ENCODE assay signal across 19 cellular contexts in the genomic region with DNA sequence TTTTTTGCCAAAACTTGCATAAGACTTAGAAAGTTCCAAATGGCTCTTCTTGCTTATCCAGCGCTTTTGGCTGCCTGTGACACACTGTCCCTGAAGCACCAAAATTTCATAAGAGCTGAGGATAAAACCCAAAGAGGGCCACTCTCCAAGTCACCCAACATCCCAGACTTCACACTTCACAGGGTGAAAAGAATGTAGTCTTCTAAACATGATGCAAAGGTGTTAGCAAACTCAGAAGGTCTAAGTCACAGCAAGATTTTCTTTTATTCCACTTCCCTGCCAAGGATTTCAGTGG. TPM values are rescaled to one million over a fixed set of nuclear protein-coding genes. Genes with fewer than 3 reads are reported as not detected.
DNase-seq lines count a peak whose midpoint lies in the region; ATAC-seq and TF ChIP-seq lines count a peak whose summit lies in the region.
"Had no signal": no experiment of that assay in that cellular context is flagged by ENCODE, and none has a peak within 500 bp of the region (broad histone marks: within the 10 kb centered on the region; RNA-seq: fewer than 3 reads in every experiment).

No MANE protein-coding gene starts in this region.

- H3K9me3 ChIP-seq in left ventricle myocardium inferior (replicated peaks) (no peaks in the 10 kb centered on the region), psoas muscle (no peaks in the 10 kb centered on the region), aorta (ENCODE audit: control insufficient read depth, low read length) (no peaks in the 10 kb centered on the region), esophagus squamous epithelium (no peaks in the 10 kb centered on the region)

- H3K4me3 ChIP-seq in left ventricle myocardium inferior (no peak overlapping the region), psoas muscle (no peak overlapping the region), aorta (ENCODE audit: low read length in 2 of 2) (no peak overlapping the region), esophagus squamous epithelium (no peak overlapping the region)

- no peak for TF ChIP-seq POLR2A in esophagus squamous epithelium (IDR thresholded peaks at IDR 0.05)

- no peaks in the 10 kb centered on the region for H3K36me3 ChIP-seq in left ventricle myocardium inferior
- H3K36me3 ChIP-seq in psoas muscle (ENCODE audit: insufficient read depth in 1 of 2, low read depth in 1 of 2), result no peaks in the 10 kb centered on the region
- H3K36me3 ChIP-seq in aorta (ENCODE audit: control insufficient read depth in 1 of 2, insufficient read depth in 2 of 2, low read length in 1 of 2), result no peaks in the 10 kb centered on the region
- H3K36me3 ChIP-seq in esophagus squamous epithelium, result no peaks in the 10 kb centered on the region

- TF ChIP-seq CTCF in left ventricle myocardium inferior (IDR thresholded peaks at IDR 0.05; ENCODE audit: borderline replicate concordance) (no peak), psoas muscle (IDR thresholded peaks at IDR 0.05) (no peak), esophagus squamous epithelium (IDR thresholded peaks at IDR 0.05) (no peak)

- H3K4me1 ChIP-seq in left ventricle myocardium inferior, result peaks cover 67% of the 10 kb centered on the region
- peaks cover 43% of the 10 kb centered on the region for H3K4me1 ChIP-seq in psoas muscle
- no peaks in the 10 kb centered on the region for H3K4me1 ChIP-seq in aorta (ENCODE audit: control insufficient read depth in 1 of 2, insufficient read depth in 2 of 2, low read length in 2 of 2)
- H3K4me1 ChIP-seq in esophagus squamous epithelium, result peaks cover 12 to 37% (median 17%) of the 10 kb centered on the region in 3 donors

- DNase-seq in Right ventricle myocardium inferior (ENCODE audit: missing footprints) (no peak), cardiac septum (ENCODE audit: low spot score) (no peak), left ventricle myocardium inferior (no peak), psoas muscle (no peak), NCI-H2107 treated with DMSO at 0.1 percent for 48 hours (lab: John Stamatoyannopoulos, UW; ENCODE audit: unreplicated experiment) (no peak), aorta (no peak), esophagus squamous epithelium (lab: John Stamatoyannopoulos, UW) (no peak)
- DNase-seq: 8988T; Calu3; CD4-positive, alpha-beta memory T cell; DMS53; H9; NCI-H1092; NCI-H1436 treated with DMSO at 0.1 percent for 48 hours; NCI-H2081; NCI-H774 had no signal

- H3K27me3 ChIP-seq in left ventricle myocardium inferior (ENCODE audit: low read depth) (no peaks in the 10 kb centered on the region), psoas muscle (ENCODE audit: insufficient read depth in 3 of 3, low read length in 2 of 3) (no peaks in the 10 kb centered on the region), aorta (ENCODE audit: control insufficient read depth in 1 of 2, insufficient read depth in 2 of 2, low read length in 1 of 2) (no peaks in the 10 kb centered on the region), esophagus squamous epithelium (no peaks in the 10 kb centered on the region)

- WGBS in psoas muscle, 3 donors, result 71 to 88% (median 71%) methylated on average over 1 of the region's 1 CpG
- WGBS in aorta, 2 donors, result 94 to 96% methylated on average over 1 of the region's 1 CpG
- 79% methylated on average over 1 of the region's 1 CpG; no CpG with 5 or more reads in 1 of the 2 donors for WGBS in esophagus squamous epithelium, 2 donors

- intact Hi-C loops in Right ventricle myocardium inferior (cut with DNase I) (no loop called here), cardiac septum (cut with DNase I) (loop anchor here (5.0 kb wide), 1 partner anchor 43 kb away; a partner anchor contains a TSS), left ventricle myocardium inferior (cut with micrococcal nuclease) (no loop called here), psoas muscle (cut with DNase I) (no loop called here), aorta (cut with DNase I) (no loop called here), esophagus squamous epithelium (cut with DNase I) (no loop called here)

- ATAC-seq in Right ventricle myocardium inferior, result peak; percentile 72
- no peak for ATAC-seq in psoas muscle
- ATAC-seq in aorta (ENCODE audit: low FRiP score), result no peak
- no peak for ATAC-seq in HG03342 (IDR thresholded peaks at IDR 0.05; ENCODE audit: unreplicated experiment)

- H3K27ac ChIP-seq in left ventricle myocardium inferior (replicated peaks) (peak overlapping the region; percentile 87), psoas muscle (peak overlapping the region; percentile 46), aorta (ENCODE audit: low read depth in 1 of 2, low read length in 2 of 2) (no peak overlapping the region), esophagus squamous epithelium (no peak overlapping the region)
- H3K27ac ChIP-seq: HL-60 had no signal

RNA-seq across cellular contexts. Expression of a gene that starts 44.4 kb away (rescaled TPM):
- 43.5 TPM for total RNA-seq in Right ventricle myocardium inferior
- total RNA-seq in cardiac septum, result 40.3 TPM
- 35.7 TPM for total RNA-seq in left ventricle myocardium inferior
- total RNA-seq in psoas muscle, result 10 to 100 TPM; 17.6 to 35.7 (median 34.6) TPM
- polyA plus RNA-seq in psoas muscle, result 10 to 100 TPM in 1 of 3 donors, 1 to 10 TPM in 2; 7.7 to 15.5 (median 9.5) TPM
- total RNA-seq in aorta, result 100 to 1,000 TPM; 123 to 160 TPM
- 1 to 10 TPM; 5.7 to 8.4 TPM for polyA plus RNA-seq in aorta
- 10 to 100 TPM in 2 of 4 donors, 1 to 10 TPM in 2; 4.5 to 22.9 (median 14.6) TPM for total RNA-seq in esophagus squamous epithelium
- total RNA-seq: Calu3, H9, NCI-H460 had no signal

Comparison
In these comparisons a context has a peak if more than half of its experiments do, and no peak if none do; other contexts are left out.
1. H3K27ac ChIP-seq: peak in left ventricle myocardium inferior (single experiment) and psoas muscle (single experiment); none in aorta (0 of 2) and esophagus squamous epithelium (0 of 4).